Comparison of ENCODE assay signal across 24 cellular contexts in the genomic region with DNA sequence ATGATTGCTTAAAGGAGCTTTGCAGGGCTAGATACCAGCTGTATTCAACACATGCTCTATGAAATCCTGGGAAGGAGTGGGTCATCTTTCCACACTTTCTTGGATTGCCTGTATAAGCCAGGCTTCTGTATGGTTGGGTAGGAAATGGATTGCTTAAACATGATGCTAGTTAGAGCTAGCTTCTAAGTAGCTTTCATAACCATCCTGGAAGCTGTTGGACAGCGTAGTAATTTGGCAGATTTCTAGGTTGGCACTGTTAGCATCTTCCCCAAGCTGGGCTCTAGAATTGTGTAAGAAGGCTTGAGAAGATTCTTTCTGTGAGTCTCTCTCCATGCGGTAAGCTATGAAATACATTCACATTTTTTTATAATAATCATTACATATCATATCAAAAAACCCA.
DNase-seq lines count a peak whose midpoint lies in the region; ATAC-seq lines count a peak whose summit lies in the region.
"Had no signal": no experiment of that assay in that cellular context is flagged by ENCODE, and none has a peak within 500 bp of the region (broad histone marks: within the 10 kb centered on the region; RNA-seq: fewer than 3 reads in every experiment).

No MANE protein-coding gene starts in this region.

- H3K4me3 ChIP-seq in aorta (ENCODE audit: low read length in 2 of 2), result no peak overlapping the region
- H3K4me3 ChIP-seq: BLaER1 had no signal

- no peaks in the 10 kb centered on the region for H3K9me3 ChIP-seq in aorta (ENCODE audit: control insufficient read depth, low read length)
- H3K9me3 ChIP-seq: BE2C, BLaER1 had no signal

- 72 to 73% methylated on average over 2 of the region's 2 CpGs for WGBS in aorta, 2 donors

- no peak overlapping the region for H3K27ac ChIP-seq in aorta (ENCODE audit: low read depth in 1 of 2, low read length in 2 of 2)
- H3K27ac ChIP-seq: 22Rv1, BLaER1 had no signal

- no peaks in the 10 kb centered on the region for H3K4me1 ChIP-seq in aorta (ENCODE audit: control insufficient read depth in 1 of 2, insufficient read depth in 2 of 2, low read length in 2 of 2)
- H3K4me1 ChIP-seq: BE2C, BLaER1 had no signal

- no peaks in the 10 kb centered on the region for H3K27me3 ChIP-seq in aorta (ENCODE audit: control insufficient read depth in 1 of 2, insufficient read depth in 2 of 2, low read length in 1 of 2)
- H3K27me3 ChIP-seq: BE2C had no signal

- intact Hi-C loops in aorta (cut with DNase I), result no loop called here

- DNase-seq in NCI-H82 (lab: John Stamatoyannopoulos, UW) (peak; percentile 1), NCI-H82 treated with DMSO at 0.1 percent for 48 hours (lab: John Stamatoyannopoulos, UW; ENCODE audit: unreplicated experiment) (no peak), GM04504 (ENCODE audit: low read depth) (peak; percentile 0), fibroblast of gingiva (ENCODE audit: low read depth) (peak; percentile 11), aorta (no peak), AG08395 (ENCODE audit: low spot score) (no peak)
- DNase-seq: ACHN; BE2C; C1 segment of cervical spinal cord; CD4-positive, alpha-beta memory T cell; CD4-positive, CD25-positive, alpha-beta regulatory T cell; CD8-positive, alpha-beta memory T cell; COR-L47; DMS 273 treated with DMSO at 0.1 percent for 48 hours; DMS153; DMS53; DMS79; DND-41; EL; GDM1 had no signal

- H3K36me3 ChIP-seq in aorta (ENCODE audit: control insufficient read depth in 1 of 2, insufficient read depth in 2 of 2, low read length in 1 of 2), result no peaks in the 10 kb centered on the region
- H3K36me3 ChIP-seq: BE2C, BLaER1 had no signal

- ATAC-seq in aorta (ENCODE audit: low FRiP score) (peak; percentile 22), GM21619 (IDR thresholded peaks at IDR 0.05; ENCODE audit: unreplicated experiment) (no peak), GM18868 (IDR thresholded peaks at IDR 0.05; ENCODE audit: unreplicated experiment) (no peak)

Comparison
In these comparisons a context has a peak if more than half of its experiments do, and no peak if none do; other contexts are left out.
1. DNase-seq: peak in NCI-H82 (single experiment), GM04504 (single experiment) and fibroblast of gingiva (single experiment); none in NCI-H82 treated with DMSO at 0.1 percent for 48 hours (single experiment), aorta (0 of 2) and AG08395 (single experiment).